In the genomic region with DNA sequence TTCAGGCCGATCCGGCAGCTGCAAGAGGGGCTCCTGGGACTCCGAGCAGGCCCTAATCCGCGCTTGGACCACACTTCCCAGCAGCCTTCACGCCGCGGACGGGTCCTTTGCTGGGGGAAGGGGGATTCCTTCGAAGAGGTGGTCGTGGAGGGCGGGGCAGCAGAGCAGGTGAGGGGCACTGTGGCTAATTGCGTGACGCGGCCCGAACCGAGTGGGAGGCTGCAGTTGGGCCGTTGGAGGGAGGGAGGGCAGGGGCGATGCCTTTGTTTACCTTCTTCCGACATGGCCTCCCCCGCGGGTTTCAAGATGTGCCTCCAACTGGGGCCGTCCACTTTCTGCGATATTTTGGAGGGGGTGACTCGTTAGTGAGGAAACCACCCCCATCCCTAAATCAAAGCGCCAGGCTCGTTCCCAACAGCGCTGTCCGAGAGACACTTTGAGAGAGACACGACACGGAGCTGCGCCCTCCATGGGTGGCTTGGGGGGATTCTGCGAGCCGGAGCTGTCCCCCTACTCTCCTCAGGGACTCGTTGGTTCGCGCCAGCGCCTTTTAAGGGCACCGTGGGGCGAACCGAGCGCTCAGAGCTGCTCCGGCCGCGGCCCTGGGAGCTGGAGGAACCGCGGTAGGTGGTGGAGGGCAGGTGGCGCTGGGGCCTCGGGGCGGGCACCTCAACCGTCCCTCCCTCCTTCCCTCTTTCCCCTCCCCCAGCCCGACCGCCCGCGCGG, we compare ENCODE assay signal across 1 cellular context.
TF ChIP-seq lines count a peak whose summit lies in the region.

A gene (plus strand): TSS at position 582 of the 726 bp plus-strand sequence. CDS start 3,070 bp downstream, outside the sequence.

TF ChIP-seq in HEK293, 187 proteins besides CTCF, POLR2A, EP300 and RAD21 (continued from another document and continues in another):
- TF ChIP-seq, protein P1, sequence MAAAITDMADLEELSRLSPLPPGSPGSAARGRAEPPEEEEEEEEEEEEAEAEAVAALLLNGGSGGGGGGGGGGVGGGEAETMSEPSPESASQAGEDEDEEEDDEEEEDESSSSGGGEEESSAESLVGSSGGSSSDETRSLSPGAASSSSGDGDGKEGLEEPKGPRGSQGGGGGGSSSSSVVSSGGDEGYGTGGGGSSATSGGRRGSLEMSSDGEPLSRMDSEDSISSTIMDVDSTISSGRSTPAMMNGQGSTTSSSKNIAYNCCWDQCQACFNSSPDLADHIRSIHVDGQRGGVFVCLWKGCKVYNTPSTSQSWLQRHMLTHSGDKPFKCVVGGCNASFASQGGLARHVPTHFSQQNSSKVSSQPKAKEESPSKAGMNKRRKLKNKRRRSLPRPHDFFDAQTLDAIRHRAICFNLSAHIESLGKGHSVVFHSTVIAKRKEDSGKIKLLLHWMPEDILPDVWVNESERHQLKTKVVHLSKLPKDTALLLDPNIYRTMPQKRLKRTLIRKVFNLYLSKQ (tag by site-specific recombination; IDR thresholded peaks at IDR 0.05; ENCODE audit: borderline replicate concordance): no peak
- TF ChIP-seq SP2 (tag by site-specific recombination; IDR thresholded peaks at IDR 0.05) (peak; percentile 74), ZBTB17 (tag by site-specific recombination; IDR thresholded peaks at IDR 0.05) (peak; percentile 76), GLI2 (tag by site-specific recombination; IDR thresholded peaks at IDR 0.05; ENCODE audit: borderline replicate concordance, low read depth) (no peak), GLIS2 (tag by site-specific recombination; IDR thresholded peaks at IDR 0.05) (no peak), ZNF311 (tag by site-specific recombination; IDR thresholded peaks at IDR 0.05; ENCODE audit: borderline replicate concordance) (no peak), HOXD13 (CRISPR knock-in tag; IDR thresholded peaks at IDR 0.05; ENCODE audit: borderline replicate concordance) (no peak), SCRT2 (tag by site-specific recombination; IDR thresholded peaks at IDR 0.05) (no peak), ZBTB20 (tag by site-specific recombination; IDR thresholded peaks at IDR 0.05) (peak; percentile 47; the same call in 1 of the 2 replicates), ZNF555 (tag by site-specific recombination; conservative IDR thresholded peaks at IDR 0.05) (no peak), ZNF514 (tag by site-specific recombination; IDR thresholded peaks at IDR 0.05) (no peak), SP7 (tag by site-specific recombination; IDR thresholded peaks at IDR 0.05) (peak; percentile 80), ZNF24 (tag by site-specific recombination; IDR thresholded peaks at IDR 0.05) (peak; percentile 5; the same call in 1 of the 2 replicates), KLF1 (tag by site-specific recombination; IDR thresholded peaks at IDR 0.05) (no peak; the same call in 1 of the 2 replicates), ZNF10 (tag by site-specific recombination; IDR thresholded peaks at IDR 0.05) (no peak), ZNF658 (tag by site-specific recombination; IDR thresholded peaks at IDR 0.05) (no peak), GLI4 (tag by site-specific recombination; IDR thresholded peaks at IDR 0.05) (peak; percentile 92), HOXC10 (CRISPR knock-in tag; IDR thresholded peaks at IDR 0.05) (0 out of 2 replicates have a peak, but pooled peaks have one; percentile 55), ZNF544 (tag by site-specific recombination; IDR thresholded peaks at IDR 0.05) (no peak), KLF10 (tag by site-specific recombination; IDR thresholded peaks at IDR 0.05) (peak; percentile 60; the same call in 1 of the 2 replicates), ZNF394 (tag by site-specific recombination; IDR thresholded peaks at IDR 0.05; ENCODE audit: borderline replicate concordance) (peak; percentile 72; the same call in 1 of the 2 replicates), YY2 (tag by site-specific recombination; IDR thresholded peaks at IDR 0.05) (peak; percentile 59; the same call in 1 of the 2 replicates), ZBTB21 (tag by site-specific recombination; IDR thresholded peaks at IDR 0.05) (peak; percentile 8; the same call in 1 of the 2 replicates), ZSCAN16 (tag by site-specific recombination; IDR thresholded peaks at IDR 0.05) (0 out of 2 replicates have a peak, but pooled peaks have one; percentile 32), SCRT1 (tag by site-specific recombination; IDR thresholded peaks at IDR 0.05; ENCODE audit: borderline replicate concordance) (no peak), ZNF174 (tag by site-specific recombination; IDR thresholded peaks at IDR 0.05) (no peak), ZNF660 (tag by site-specific recombination; IDR thresholded peaks at IDR 0.05) (peak; percentile 95), ZNF366 (tag by site-specific recombination; conservative IDR thresholded peaks at IDR 0.05) (peak; percentile 86), ZNF777 (tag by site-specific recombination; IDR thresholded peaks at IDR 0.05; ENCODE audit: borderline replicate concordance) (peak; percentile 15; the same call in 1 of the 2 replicates), OSR2 (tag by site-specific recombination; IDR thresholded peaks at IDR 0.05) (no peak), KLF7 (tag by site-specific recombination; IDR thresholded peaks at IDR 0.05; ENCODE audit: borderline replicate concordance) (peak; percentile 62; the same call in 1 of the 2 replicates), ZNF16 (tag by site-specific recombination; IDR thresholded peaks at IDR 0.05; ENCODE audit: low read depth) (no peak), ZNF473 (tag by site-specific recombination; IDR thresholded peaks at IDR 0.05) (no peak), ZNF416 (tag by site-specific recombination; IDR thresholded peaks at IDR 0.05) (no peak), KLF8 (tag by site-specific recombination; IDR thresholded peaks at IDR 0.05) (peak; percentile 66), FEZF1 (tag by site-specific recombination; IDR thresholded peaks at IDR 0.05) (0 out of 2 replicates have a peak, but pooled peaks have one; percentile 16), ZNF292 (tag by site-specific recombination; IDR thresholded peaks at IDR 0.05; ENCODE audit: borderline replicate concordance, low read depth) (no peak), ZNF501 (tag by site-specific recombination; IDR thresholded peaks at IDR 0.05) (peak; percentile 65; the same call in 1 of the 2 replicates), ZNF549 (tag by site-specific recombination; IDR thresholded peaks at IDR 0.05) (no peak), ZNF548 (tag by site-specific recombination; IDR thresholded peaks at IDR 0.05) (no peak), ZNF350 (tag by site-specific recombination; IDR thresholded peaks at IDR 0.05) (no peak), ZNF140 (tag by site-specific recombination; IDR thresholded peaks at IDR 0.05) (no peak), ZNF701 (tag by site-specific recombination; IDR thresholded peaks at IDR 0.05) (no peak), ZNF623 (tag by site-specific recombination; IDR thresholded peaks at IDR 0.05) (no peak), ZNF561 (tag by site-specific recombination; IDR thresholded peaks at IDR 0.05; ENCODE audit: borderline replicate concordance) (peak; percentile 78), ZNF23 (tag by site-specific recombination; IDR thresholded peaks at IDR 0.05; ENCODE audit: borderline replicate concordance) (no peak), ZNF248 (tag by site-specific recombination; IDR thresholded peaks at IDR 0.05) (no peak), ZNF510 (tag by site-specific recombination; IDR thresholded peaks at IDR 0.05; ENCODE audit: insufficient replicate concordance) (no peak)
- TF ChIP-seq, protein P2, sequence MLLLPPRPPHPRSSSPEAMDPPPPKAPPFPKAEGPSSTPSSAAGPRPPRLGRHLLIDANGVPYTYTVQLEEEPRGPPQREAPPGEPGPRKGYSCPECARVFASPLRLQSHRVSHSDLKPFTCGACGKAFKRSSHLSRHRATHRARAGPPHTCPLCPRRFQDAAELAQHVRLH (tag by site-specific recombination; IDR thresholded peaks at IDR 0.05): peak; percentile 30
- TF ChIP-seq, protein P3, sequence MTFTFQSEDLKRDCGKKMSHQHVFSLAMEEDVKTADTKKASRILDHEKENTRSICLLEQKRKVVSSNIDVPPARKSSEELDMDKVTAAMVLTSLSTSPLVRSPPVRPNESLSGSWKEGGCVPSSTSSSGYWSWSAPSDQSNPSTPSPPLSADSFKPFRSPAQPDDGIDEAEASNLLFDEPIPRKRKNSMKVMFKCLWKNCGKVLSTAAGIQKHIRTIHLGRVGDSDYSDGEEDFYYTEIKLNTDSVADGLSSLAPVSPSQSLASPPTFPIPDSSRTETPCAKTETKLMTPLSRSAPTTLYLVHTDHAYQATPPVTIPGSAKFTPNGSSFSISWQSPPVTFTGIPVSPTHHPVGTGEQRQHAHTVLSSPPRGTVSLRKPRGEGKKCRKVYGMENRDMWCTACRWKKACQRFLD (tag by site-specific recombination; IDR thresholded peaks at IDR 0.05): no peak
- TF ChIP-seq, protein P4, sequence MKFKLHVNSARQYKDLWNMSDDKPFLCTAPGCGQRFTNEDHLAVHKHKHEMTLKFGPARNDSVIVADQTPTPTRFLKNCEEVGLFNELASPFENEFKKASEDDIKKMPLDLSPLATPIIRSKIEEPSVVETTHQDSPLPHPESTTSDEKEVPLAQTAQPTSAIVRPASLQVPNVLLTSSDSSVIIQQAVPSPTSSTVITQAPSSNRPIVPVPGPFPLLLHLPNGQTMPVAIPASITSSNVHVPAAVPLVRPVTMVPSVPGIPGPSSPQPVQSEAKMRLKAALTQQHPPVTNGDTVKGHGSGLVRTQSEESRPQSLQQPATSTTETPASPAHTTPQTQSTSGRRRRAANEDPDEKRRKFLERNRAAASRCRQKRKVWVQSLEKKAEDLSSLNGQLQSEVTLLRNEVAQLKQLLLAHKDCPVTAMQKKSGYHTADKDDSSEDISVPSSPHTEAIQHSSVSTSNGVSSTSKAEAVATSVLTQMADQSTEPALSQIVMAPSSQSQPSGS (tag by site-specific recombination; IDR thresholded peaks at IDR 0.05; ENCODE audit: low read depth): peak; percentile 42; the same call in 1 of the 2 replicates
- TF ChIP-seq, protein P5, sequence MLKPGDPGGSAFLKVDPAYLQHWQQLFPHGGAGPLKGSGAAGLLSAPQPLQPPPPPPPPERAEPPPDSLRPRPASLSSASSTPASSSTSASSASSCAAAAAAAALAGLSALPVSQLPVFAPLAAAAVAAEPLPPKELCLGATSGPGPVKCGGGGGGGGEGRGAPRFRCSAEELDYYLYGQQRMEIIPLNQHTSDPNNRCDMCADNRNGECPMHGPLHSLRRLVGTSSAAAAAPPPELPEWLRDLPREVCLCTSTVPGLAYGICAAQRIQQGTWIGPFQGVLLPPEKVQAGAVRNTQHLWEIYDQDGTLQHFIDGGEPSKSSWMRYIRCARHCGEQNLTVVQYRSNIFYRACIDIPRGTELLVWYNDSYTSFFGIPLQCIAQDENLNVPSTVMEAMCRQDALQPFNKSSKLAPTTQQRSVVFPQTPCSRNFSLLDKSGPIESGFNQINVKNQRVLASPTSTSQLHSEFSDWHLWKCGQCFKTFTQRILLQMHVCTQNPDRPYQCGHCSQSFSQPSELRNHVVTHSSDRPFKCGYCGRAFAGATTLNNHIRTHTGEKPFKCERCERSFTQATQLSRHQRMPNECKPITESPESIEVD (tag by site-specific recombination; IDR thresholded peaks at IDR 0.05): no peak
- TF ChIP-seq, protein P6, sequence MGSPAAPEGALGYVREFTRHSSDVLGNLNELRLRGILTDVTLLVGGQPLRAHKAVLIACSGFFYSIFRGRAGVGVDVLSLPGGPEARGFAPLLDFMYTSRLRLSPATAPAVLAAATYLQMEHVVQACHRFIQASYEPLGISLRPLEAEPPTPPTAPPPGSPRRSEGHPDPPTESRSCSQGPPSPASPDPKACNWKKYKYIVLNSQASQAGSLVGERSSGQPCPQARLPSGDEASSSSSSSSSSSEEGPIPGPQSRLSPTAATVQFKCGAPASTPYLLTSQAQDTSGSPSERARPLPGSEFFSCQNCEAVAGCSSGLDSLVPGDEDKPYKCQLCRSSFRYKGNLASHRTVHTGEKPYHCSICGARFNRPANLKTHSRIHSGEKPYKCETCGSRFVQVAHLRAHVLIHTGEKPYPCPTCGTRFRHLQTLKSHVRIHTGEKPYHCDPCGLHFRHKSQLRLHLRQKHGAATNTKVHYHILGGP (tag by site-specific recombination; IDR thresholded peaks at IDR 0.05): no peak
- TF ChIP-seq, protein P7, sequence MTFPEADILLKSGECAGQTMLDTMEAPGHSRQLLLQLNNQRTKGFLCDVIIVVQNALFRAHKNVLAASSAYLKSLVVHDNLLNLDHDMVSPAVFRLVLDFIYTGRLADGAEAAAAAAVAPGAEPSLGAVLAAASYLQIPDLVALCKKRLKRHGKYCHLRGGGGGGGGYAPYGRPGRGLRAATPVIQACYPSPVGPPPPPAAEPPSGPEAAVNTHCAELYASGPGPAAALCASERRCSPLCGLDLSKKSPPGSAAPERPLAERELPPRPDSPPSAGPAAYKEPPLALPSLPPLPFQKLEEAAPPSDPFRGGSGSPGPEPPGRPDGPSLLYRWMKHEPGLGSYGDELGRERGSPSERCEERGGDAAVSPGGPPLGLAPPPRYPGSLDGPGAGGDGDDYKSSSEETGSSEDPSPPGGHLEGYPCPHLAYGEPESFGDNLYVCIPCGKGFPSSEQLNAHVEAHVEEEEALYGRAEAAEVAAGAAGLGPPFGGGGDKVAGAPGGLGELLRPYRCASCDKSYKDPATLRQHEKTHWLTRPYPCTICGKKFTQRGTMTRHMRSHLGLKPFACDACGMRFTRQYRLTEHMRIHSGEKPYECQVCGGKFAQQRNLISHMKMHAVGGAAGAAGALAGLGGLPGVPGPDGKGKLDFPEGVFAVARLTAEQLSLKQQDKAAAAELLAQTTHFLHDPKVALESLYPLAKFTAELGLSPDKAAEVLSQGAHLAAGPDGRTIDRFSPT (tag by site-specific recombination; IDR thresholded peaks at IDR 0.05): peak; percentile 80
- TF ChIP-seq, protein P8, sequence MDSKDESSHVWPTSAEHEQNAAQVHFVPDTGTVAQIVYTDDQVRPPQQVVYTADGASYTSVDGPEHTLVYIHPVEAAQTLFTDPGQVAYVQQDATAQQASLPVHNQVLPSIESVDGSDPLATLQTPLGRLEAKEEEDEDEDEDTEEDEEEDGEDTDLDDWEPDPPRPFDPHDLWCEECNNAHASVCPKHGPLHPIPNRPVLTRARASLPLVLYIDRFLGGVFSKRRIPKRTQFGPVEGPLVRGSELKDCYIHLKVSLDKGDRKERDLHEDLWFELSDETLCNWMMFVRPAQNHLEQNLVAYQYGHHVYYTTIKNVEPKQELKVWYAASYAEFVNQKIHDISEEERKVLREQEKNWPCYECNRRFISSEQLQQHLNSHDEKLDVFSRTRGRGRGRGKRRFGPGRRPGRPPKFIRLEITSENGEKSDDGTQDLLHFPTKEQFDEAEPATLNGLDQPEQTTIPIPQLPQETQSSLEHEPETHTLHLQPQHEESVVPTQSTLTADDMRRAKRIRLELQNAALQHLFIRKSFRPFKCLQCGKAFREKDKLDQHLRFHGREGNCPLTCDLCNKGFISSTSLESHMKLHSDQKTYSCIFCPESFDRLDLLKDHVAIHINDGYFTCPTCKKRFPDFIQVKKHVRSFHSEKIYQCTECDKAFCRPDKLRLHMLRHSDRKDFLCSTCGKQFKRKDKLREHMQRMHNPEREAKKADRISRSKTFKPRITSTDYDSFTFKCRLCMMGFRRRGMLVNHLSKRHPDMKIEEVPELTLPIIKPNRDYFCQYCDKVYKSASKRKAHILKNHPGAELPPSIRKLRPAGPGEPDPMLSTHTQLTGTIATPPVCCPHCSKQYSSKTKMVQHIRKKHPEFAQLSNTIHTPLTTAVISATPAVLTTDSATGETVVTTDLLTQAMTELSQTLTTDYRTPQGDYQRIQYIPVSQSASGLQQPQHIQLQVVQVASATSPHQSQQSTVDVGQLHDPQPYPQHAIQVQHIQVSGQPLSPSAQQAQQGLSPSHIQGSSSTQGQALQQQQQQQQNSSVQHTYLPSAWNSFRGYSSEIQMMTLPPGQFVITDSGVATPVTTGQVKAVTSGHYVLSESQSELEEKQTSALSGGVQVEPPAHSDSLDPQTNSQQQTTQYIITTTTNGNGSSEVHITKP (tag by site-specific recombination; IDR thresholded peaks at IDR 0.05): peak; percentile 100
